Comparison of ENCODE assay signal across 24 cellular contexts in genomic region chr10:31100176-31100575, GRCh38.
DNase-seq lines count a peak whose midpoint lies in the region; ATAC-seq and TF ChIP-seq lines count a peak whose summit lies in the region.
"Had no signal": no experiment of that assay in that cellular context is flagged by ENCODE, and none has a peak within 500 bp of the region (broad histone marks: within the 10 kb centered on the region; RNA-seq: fewer than 3 reads in every experiment).

No MANE protein-coding gene starts in this region.

- no peaks in the 10 kb centered on the region for H3K9me3 Mint-ChIP-seq in activated CD4-positive, alpha-beta T cell treated with anti-CD3 and anti-CD28 coated beads for 36 hours (ENCODE audit: low read depth)
- no peaks in the 10 kb centered on the region for H3K9me3 Mint-ChIP-seq in activated CD4-positive, alpha-beta T cell treated with anti-CD3 and anti-CD28 coated beads, Interleukin-2, amount 10 ng/mL, durations not matched to agents 7 days and 5 days
- H3K9me3 Mint-ChIP-seq in Calu3 (ENCODE audit: low read depth, unreplicated experiment): no peaks in the 10 kb centered on the region
- H3K9me3 Mint-ChIP-seq: natural killer cell treated with Interleukin-12 subunit alpha and Interleukin-12 subunit beta and Interleukin-15 and Interleukin-18, amount 100 ng/mL, for 72 hours; stimulated activated memory B cell treated with anti-CD40 and anti-IgM and Interleukin-4, amounts not matched to agents 10 μg/mL and 1 μg/mL and 100 μg/mL, for 72 hours had no signal

- TF ChIP-seq CTCF in Calu3 (IDR thresholded peaks at IDR 0.05; ENCODE audit: unreplicated experiment): no peak
- no peak for TF ChIP-seq CTCF in RWPE2 (IDR thresholded peaks at IDR 0.05; ENCODE audit: poor library complexity, severe bottlenecking)
- TF ChIP-seq CTCF in epithelial cell of proximal tubule (conservative IDR thresholded peaks at IDR 0.05; ENCODE audit: low read depth, low read length): no peak

- no peaks in the 10 kb centered on the region for H3K9me3 ChIP-seq in RWPE2 (ENCODE audit: severe bottlenecking)
- H3K9me3 ChIP-seq: adrenal gland, gastrocnemius medialis, ovary, right atrium auricular region, spleen had no signal

- no peaks in the 10 kb centered on the region for H3K27me3 Mint-ChIP-seq in activated CD4-positive, alpha-beta T cell treated with anti-CD3 and anti-CD28 coated beads for 36 hours
- H3K27me3 Mint-ChIP-seq in activated CD4-positive, alpha-beta T cell treated with anti-CD3 and anti-CD28 coated beads, Interleukin-2, amount 10 ng/mL, durations not matched to agents 7 days and 5 days: no peaks in the 10 kb centered on the region
- H3K27me3 Mint-ChIP-seq in Calu3 (ENCODE audit: unreplicated experiment): no peaks in the 10 kb centered on the region

- CTCF ChIA-PET in activated CD4-positive, alpha-beta T cell treated with anti-CD3 and anti-CD28 coated beads for 36 hours (lab: Charles Lee): interaction anchor here (0.5 to 1.9 kb wide), 5 partner anchors 16 to 373 kb away, joined by 3 to 8 read pairs (median 3); no protein-coding TSS in a partner anchor
- CTCF ChIA-PET in activated CD4-positive, alpha-beta T cell treated with anti-CD3 and anti-CD28 coated beads, Interleukin-2, amount 10 ng/mL, durations not matched to agents 7 days and 5 days (lab: Charles Lee): interaction anchor here (1.2 to 1.9 kb wide), 4 partner anchors 12 to 33 kb away, joined by 3 to 4 read pairs (median 4); no protein-coding TSS in a partner anchor
- CTCF ChIA-PET in Calu3 (lab: Charles Lee): interaction anchor here (0.6 to 2.8 kb wide), 5 partner anchors 18 to 536 kb away, joined by 3 to 14 read pairs (median 3); partner anchors contain the start of gene ZNF438

- ATAC-seq in activated CD4-positive, alpha-beta T cell treated with anti-CD3 and anti-CD28 coated beads for 36 hours: no peak
- no peak for ATAC-seq in RWPE2 (ENCODE audit: low read depth)
- ATAC-seq in HG02763 (IDR thresholded peaks at IDR 0.05; ENCODE audit: unreplicated experiment): no peak
- ATAC-seq: gastrocnemius medialis had no signal

- peaks cover 52% of the 10 kb centered on the region for H3K4me1 Mint-ChIP-seq in activated CD4-positive, alpha-beta T cell treated with anti-CD3 and anti-CD28 coated beads for 36 hours
- H3K4me1 Mint-ChIP-seq in activated CD4-positive, alpha-beta T cell treated with anti-CD3 and anti-CD28 coated beads, Interleukin-2, amount 10 ng/mL, durations not matched to agents 7 days and 5 days: peaks cover 35% of the 10 kb centered on the region
- H3K4me1 Mint-ChIP-seq in Calu3 (ENCODE audit: low read depth, unreplicated experiment): peaks cover 26% of the 10 kb centered on the region

- POLR2A ChIA-PET in activated CD4-positive, alpha-beta T cell treated with anti-CD3 and anti-CD28 coated beads for 36 hours (lab: Charles Lee): interaction anchor here (0.6 to 1.8 kb wide), 4 partner anchors 16 to 607 kb away, joined by 3 to 14 read pairs (median 8); partner anchors contain the start of gene ZNF438
- POLR2A ChIA-PET in activated CD4-positive, alpha-beta T cell treated with anti-CD3 and anti-CD28 coated beads, Interleukin-2, amount 10 ng/mL, durations not matched to agents 7 days and 5 days (lab: Charles Lee): no interaction called here

- H3K36me3 Mint-ChIP-seq in activated CD4-positive, alpha-beta T cell treated with anti-CD3 and anti-CD28 coated beads for 36 hours (ENCODE audit: low read depth): no peaks in the 10 kb centered on the region
- H3K36me3 Mint-ChIP-seq in activated CD4-positive, alpha-beta T cell treated with anti-CD3 and anti-CD28 coated beads, Interleukin-2, amount 10 ng/mL, durations not matched to agents 7 days and 5 days (ENCODE audit: low read depth): no peaks in the 10 kb centered on the region
- peaks cover 15% of the 10 kb centered on the region for H3K36me3 Mint-ChIP-seq in Calu3 (ENCODE audit: insufficient read depth, unreplicated experiment)
- H3K36me3 Mint-ChIP-seq: natural killer cell treated with Interleukin-12 subunit alpha and Interleukin-12 subunit beta and Interleukin-15 and Interleukin-18, amount 100 ng/mL, for 72 hours; stimulated activated memory B cell treated with anti-CD40 and anti-IgM and Interleukin-4, amounts not matched to agents 10 μg/mL and 1 μg/mL and 100 μg/mL, for 72 hours had no signal

- no peak overlapping the region for H3K4me3 Mint-ChIP-seq in activated CD4-positive, alpha-beta T cell treated with anti-CD3 and anti-CD28 coated beads for 36 hours
- H3K4me3 Mint-ChIP-seq in activated CD4-positive, alpha-beta T cell treated with anti-CD3 and anti-CD28 coated beads, Interleukin-2, amount 10 ng/mL, durations not matched to agents 7 days and 5 days: no peak overlapping the region
- peak overlapping the region; percentile 73 for H3K4me3 Mint-ChIP-seq in Calu3 (ENCODE audit: low read depth, unreplicated experiment)
- H3K4me3 Mint-ChIP-seq: H9; stimulated activated memory B cell treated with anti-CD40 and anti-IgM and Interleukin-4, amounts not matched to agents 10 μg/mL and 1 μg/mL and 100 μg/mL, for 72 hours had no signal

- H3K27me3 ChIP-seq in RWPE2 (ENCODE audit: insufficient read depth, poor library complexity, severe bottlenecking): no peaks in the 10 kb centered on the region
- H3K27me3 ChIP-seq: adrenal gland, gastrocnemius medialis, ovary, right atrium auricular region, spleen had no signal

- BruUV-seq in Calu3 (replicated peaks; lab: Mats Ljungman, UMichigan): TSS peak; percentile 98

- H3K4me3 ChIP-seq in RWPE2 (ENCODE audit: severe bottlenecking) (no peak overlapping the region), epithelial cell of proximal tubule (ENCODE audit: low read depth, low read length) (peak overlapping the region; percentile 22)
- H3K4me3 ChIP-seq: adrenal gland, gastrocnemius medialis, ovary, right atrium auricular region, spleen had no signal

- intact Hi-C loops in activated CD4-positive, alpha-beta T cell treated with anti-CD3 and anti-CD28 coated beads for 36 hours (cut with DNase I, micrococcal nuclease): loop anchor here (1.0 to 2.0 kb wide), 5 partner anchors 35 to 399 kb away; partner anchors contain the start of genes ZEB1 (in 1 of the 2) and ZNF438 (in 1 of the 2)
- intact Hi-C loops in Calu3 (cut with micrococcal nuclease; ENCODE audit: unreplicated experiment): loop anchor here (5.0 kb wide), 1 partner anchor 68 kb away; the partner anchor contains the start of gene ZNF438

- H3K4me1 ChIP-seq in RWPE2 (ENCODE audit: insufficient read depth, poor library complexity, severe bottlenecking): peaks cover 19% of the 10 kb centered on the region
- H3K4me1 ChIP-seq: adrenal gland, gastrocnemius medialis, right atrium auricular region, spleen had no signal

- no peak for DNase-seq in activated CD4-positive, alpha-beta T cell treated with anti-CD3 and anti-CD28 coated beads for 36 hours
- DNase-seq in activated CD4-positive, alpha-beta T cell treated with anti-CD3 and anti-CD28 coated beads, Interleukin-2, amount 10 ng/mL, durations not matched to agents 7 days and 5 days: no peak
- DNase-seq in Calu3 (no peak), RWPE2 (ENCODE audit: low spot score) (no peak), epithelial cell of proximal tubule (ENCODE audit: low read depth) (peak; percentile 68), NCI-H2081 treated with DMSO at 0.1 percent for 48 hours (lab: John Stamatoyannopoulos, UW) (no peak), HuH-7 (ENCODE audit: low spot score) (no peak)
- DNase-seq: adrenal gland; DMS79; effector memory CD4-positive, alpha-beta T cell; gastrocnemius medialis; H9; Karpas-422; NCI-H1092; NCI-H187; NCI-H226; NCI-H774; ovary; Right ventricle myocardium superior; spleen had no signal

- H3K27ac Mint-ChIP-seq in activated CD4-positive, alpha-beta T cell treated with anti-CD3 and anti-CD28 coated beads for 36 hours: peak overlapping the region; percentile 91
- no peak overlapping the region for H3K27ac Mint-ChIP-seq in activated CD4-positive, alpha-beta T cell treated with anti-CD3 and anti-CD28 coated beads, Interleukin-2, amount 10 ng/mL, durations not matched to agents 7 days and 5 days
- H3K27ac Mint-ChIP-seq in Calu3 (ENCODE audit: unreplicated experiment): peak overlapping the region; percentile 100
- H3K27ac Mint-ChIP-seq: H9 had no signal

- H3K36me3 ChIP-seq in RWPE2 (ENCODE audit: low read depth): no peaks in the 10 kb centered on the region
- H3K36me3 ChIP-seq: adrenal gland, gastrocnemius medialis, ovary, right atrium auricular region, spleen had no signal

- peak overlapping the region; percentile 51 for H3K27ac ChIP-seq in RWPE2 (ENCODE audit: poor library complexity, severe bottlenecking)
- H3K27ac ChIP-seq: adrenal gland, gastrocnemius medialis, ovary, right atrium auricular region, spleen had no signal
